ENCODE assay signal across 23 cellular contexts in genomic region chr18:27942706-27943105, GRCh38.
DNase-seq lines count a peak whose midpoint lies in the region; ATAC-seq and TF ChIP-seq lines count a peak whose summit lies in the region.
"Had no signal": no experiment of that assay in that cellular context is flagged by ENCODE, and none has a peak within 500 bp of the region (broad histone marks: within the 10 kb centered on the region; RNA-seq: fewer than 3 reads in every experiment).

No MANE protein-coding gene starts in this region.

- BruUV-seq in A673 (replicated peaks; lab: Mats Ljungman, UMichigan) (no TSS peak), PC-3 (replicated peaks; lab: Mats Ljungman, UMichigan) (no TSS peak)

- no peak overlapping the region for H3K4me3 ChIP-seq in A673 (ENCODE audit: low read depth, low read length, poor library complexity, severe bottlenecking)
- no peak overlapping the region for H3K4me3 ChIP-seq in PC-3 (ENCODE audit: low read length)
- no peak overlapping the region for H3K4me3 ChIP-seq in mesodermal cell (ENCODE audit: extremely low read depth, insufficient read depth, low read length, poor library complexity, severe bottlenecking)
- H3K4me3 ChIP-seq in gastroesophageal sphincter: no peak overlapping the region
- H3K4me3 ChIP-seq: A549, PC-9, transverse colon had no signal

- H3K27ac ChIP-seq in A673 (ENCODE audit: low read depth, low read length, poor library complexity, severe bottlenecking) (no peak overlapping the region), PC-3 (ENCODE audit: low read length) (no peak overlapping the region), mesodermal cell (ENCODE audit: low read depth, low read length, severe bottlenecking) (peak overlapping the region; percentile 51), gastroesophageal sphincter (no peak overlapping the region)
- H3K27ac ChIP-seq: A549, HL-60, PC-9, transverse colon had no signal

- CTCF ChIA-PET in A673 (lab: Charles Lee) (no interaction called here), PC-3 (lab: Charles Lee) (no interaction called here)

- no peak overlapping the region for H3K4me3 Mint-ChIP-seq in chondrocyte (ENCODE audit: unreplicated experiment)
- no peak overlapping the region for H3K4me3 Mint-ChIP-seq in activated T-cell treated with anti-CD3 and anti-CD28 coated beads, Interleukin-2, amount 50 U/mL, for 24 hours
- H3K4me3 Mint-ChIP-seq: activated naive CD4-positive, alpha-beta T cell treated with anti-CD3 and anti-CD28 coated beads, Interleukin-2, amount 50 U/mL, for 24 hours; CD4-positive, CD25-positive, alpha-beta regulatory T cell; H9 had no signal

- no peak overlapping the region for H3K9ac ChIP-seq in PC-3 (ENCODE audit: low read length)

- H3K4me2 ChIP-seq in PC-3 (ENCODE audit: low read length): no peak overlapping the region
- H3K4me2 ChIP-seq: A549, PC-9 had no signal

- H3K4me1 ChIP-seq in A673 (ENCODE audit: insufficient read depth, low read length, poor library complexity, severe bottlenecking): no peaks in the 10 kb centered on the region
- H3K4me1 ChIP-seq in PC-3 (ENCODE audit: insufficient read depth, low read length): no peaks in the 10 kb centered on the region
- peaks cover 10% of the 10 kb centered on the region for H3K4me1 ChIP-seq in mesodermal cell (ENCODE audit: control insufficient read depth, insufficient read depth, low read length, poor library complexity, severe bottlenecking)
- H3K4me1 ChIP-seq in gastroesophageal sphincter: no peaks in the 10 kb centered on the region
- H3K4me1 ChIP-seq: A549, transverse colon had no signal

- no peaks in the 10 kb centered on the region for H3K27me3 Mint-ChIP-seq in chondrocyte (ENCODE audit: low read depth)
- no peaks in the 10 kb centered on the region for H3K27me3 Mint-ChIP-seq in activated T-cell treated with anti-CD3 and anti-CD28 coated beads, Interleukin-2, amount 50 U/mL, for 24 hours
- H3K27me3 Mint-ChIP-seq: activated naive CD4-positive, alpha-beta T cell treated with anti-CD3 and anti-CD28 coated beads, Interleukin-2, amount 50 U/mL, for 24 hours; CD4-positive, CD25-positive, alpha-beta regulatory T cell; progenitor cell of endocrine pancreas had no signal

- intact Hi-C loops in A673 (cut with micrococcal nuclease; ENCODE audit: unreplicated experiment) (no loop called here), PC-3 (cut with micrococcal nuclease) (no loop called here)

- POLR2A ChIA-PET in A673 (lab: Charles Lee; ENCODE audit: low non-redundant PET) (no interaction called here), PC-3 (lab: Charles Lee; ENCODE audit: unreplicated experiment) (no interaction called here)

- TF ChIP-seq CTCF in A673 (conservative IDR thresholded peaks at IDR 0.05; ENCODE audit: low read depth, low read length): no peak
- no peak for TF ChIP-seq CTCF in PC-3 (conservative IDR thresholded peaks at IDR 0.05; ENCODE audit: low read depth, low read length)
- TF ChIP-seq CTCF in chondrocyte (IDR thresholded peaks at IDR 0.05): no peak
- TF ChIP-seq CTCF in gastroesophageal sphincter (IDR thresholded peaks at IDR 0.05): no peak

- H4K20me1 ChIP-seq in PC-3 (ENCODE audit: low read length): no peaks in the 10 kb centered on the region

- DNase-seq in A673 (ENCODE audit: low spot score) (peak; percentile 8), PC-3 (peak; percentile 24), chondrocyte (ENCODE audit: low spot score) (no peak), NCI-H1417 treated with DMSO at 0.1 percent for 48 hours (lab: John Stamatoyannopoulos, UW) (no peak)
- DNase-seq in activated T-cell treated with anti-CD3 and anti-CD28 coated beads, Interleukin-2, amount 50 U/mL, for 24 hours: no peak
- DNase-seq: activated CD4-positive, alpha-beta T cell treated with anti-CD3 and anti-CD28 coated beads, Interleukin-2, amount 50 U/mL, for 1 hour; CD4-positive, CD25-positive, alpha-beta regulatory T cell; DMS79; effector CD4-positive, alpha-beta T cell; H9; KBM-7; NCI-H2171 treated with DMSO at 0.1 percent for 48 hours; NCI-H748 treated with DMSO at 0.1 percent for 48 hours; transverse colon had no signal

- TF ChIP-seq EP300 in gastroesophageal sphincter (IDR thresholded peaks at IDR 0.05): no peak

- TF ChIP-seq POLR2A in gastroesophageal sphincter (IDR thresholded peaks at IDR 0.05): no peak

- WGBS in mesodermal cell (ENCODE audit: insufficient coverage in 2 of 2), 2 experiments: 72 to 86% methylated on average over 3 to 4 of the region's 6 CpGs
- 64 to 74% methylated on average over 6 of the region's 6 CpGs for WGBS in gastroesophageal sphincter (ENCODE audit: low coverage in 1 of 2), 2 donors

- peaks cover 1% of the 10 kb centered on the region for H3K36me3 Mint-ChIP-seq in chondrocyte (ENCODE audit: low read depth)
- H3K36me3 Mint-ChIP-seq in activated T-cell treated with anti-CD3 and anti-CD28 coated beads, Interleukin-2, amount 50 U/mL, for 24 hours (ENCODE audit: low read depth): no peaks in the 10 kb centered on the region
- H3K36me3 Mint-ChIP-seq: activated naive CD4-positive, alpha-beta T cell treated with anti-CD3 and anti-CD28 coated beads, Interleukin-2, amount 50 U/mL, for 24 hours; CD4-positive, CD25-positive, alpha-beta regulatory T cell had no signal

- H2AFZ ChIP-seq in PC-3 (ENCODE audit: low read length): no peak overlapping the region
- H2AFZ ChIP-seq: PC-9 had no signal

- H3K9me3 ChIP-seq in A673 (ENCODE audit: low read depth, low read length, poor library complexity, severe bottlenecking) (no peaks in the 10 kb centered on the region), PC-3 (ENCODE audit: low read length) (no peaks in the 10 kb centered on the region), mesodermal cell (ENCODE audit: control insufficient read depth, low read length) (no peaks in the 10 kb centered on the region), gastroesophageal sphincter (no peaks in the 10 kb centered on the region)
- H3K9me3 ChIP-seq: A549, transverse colon had no signal

- H3K4me1 Mint-ChIP-seq in chondrocyte (ENCODE audit: low read depth): peaks cover 15% of the 10 kb centered on the region
- H3K4me1 Mint-ChIP-seq in activated T-cell treated with anti-CD3 and anti-CD28 coated beads, Interleukin-2, amount 50 U/mL, for 24 hours (ENCODE audit: low read depth): no peaks in the 10 kb centered on the region
- H3K4me1 Mint-ChIP-seq: activated naive CD4-positive, alpha-beta T cell treated with anti-CD3 and anti-CD28 coated beads, Interleukin-2, amount 50 U/mL, for 24 hours; CD4-positive, CD25-positive, alpha-beta regulatory T cell; H9 had no signal

- H3K9me3 Mint-ChIP-seq in chondrocyte (ENCODE audit: low read depth): no peaks in the 10 kb centered on the region
- H3K9me3 Mint-ChIP-seq in activated T-cell treated with anti-CD3 and anti-CD28 coated beads, Interleukin-2, amount 50 U/mL, for 24 hours: peaks cover 2% of the 10 kb centered on the region
- H3K9me3 Mint-ChIP-seq: H9 had no signal

- H3K36me3 ChIP-seq in A673 (ENCODE audit: insufficient read depth, low read length, poor library complexity, severe bottlenecking): no peaks in the 10 kb centered on the region
- H3K36me3 ChIP-seq in PC-3 (ENCODE audit: low read depth, low read length): no peaks in the 10 kb centered on the region
- no peaks in the 10 kb centered on the region for H3K36me3 ChIP-seq in mesodermal cell (ENCODE audit: control insufficient read depth, insufficient read depth, low read length)
- H3K36me3 ChIP-seq in gastroesophageal sphincter: no peaks in the 10 kb centered on the region
- H3K36me3 ChIP-seq: transverse colon had no signal

- H3K79me2 ChIP-seq in PC-3 (ENCODE audit: low read length): no peaks in the 10 kb centered on the region

- H3K27ac Mint-ChIP-seq in chondrocyte (ENCODE audit: unreplicated experiment): peak overlapping the region; percentile 57
- no peak overlapping the region for H3K27ac Mint-ChIP-seq in activated T-cell treated with anti-CD3 and anti-CD28 coated beads, Interleukin-2, amount 50 U/mL, for 24 hours
- H3K27ac Mint-ChIP-seq: activated naive CD4-positive, alpha-beta T cell treated with anti-CD3 and anti-CD28 coated beads, Interleukin-2, amount 50 U/mL, for 24 hours; CD4-positive, CD25-positive, alpha-beta regulatory T cell; progenitor cell of endocrine pancreas had no signal

- H3K27me3 ChIP-seq in A673 (replicated peaks; ENCODE audit: insufficient read depth, low read depth, low read length, poor library complexity): peaks cover 3% of the 10 kb centered on the region
- H3K27me3 ChIP-seq in PC-3 (ENCODE audit: low read length): no peaks in the 10 kb centered on the region
- H3K27me3 ChIP-seq in gastroesophageal sphincter: no peaks in the 10 kb centered on the region
- H3K27me3 ChIP-seq: transverse colon had no signal

- no peaks in the 10 kb centered on the region for H3K9me2 ChIP-seq in PC-3 (replicated peaks; ENCODE audit: low read length)

- ATAC-seq in PC-3: peak; percentile 15; the same call in 1 of the 2 replicates
- no peak for ATAC-seq in HG02870 (IDR thresholded peaks at IDR 0.05; ENCODE audit: unreplicated experiment)
- ATAC-seq in gastroesophageal sphincter: no peak
- ATAC-seq: A549, left lobe of liver had no signal

- no peaks in the 10 kb centered on the region for H3F3A ChIP-seq in PC-3 (ENCODE audit: low read length, unreplicated experiment)

Comparison
In these comparisons a context has a peak if more than half of its experiments do, and no peak if none do; other contexts are left out.
1. DNase-seq: peak in A673 (single experiment) and PC-3 (single experiment); none in chondrocyte (single experiment), activated T-cell treated with anti-CD3 and anti-CD28 coated beads, Interleukin-2, amount 50 U/mL, for 24 hours (single experiment) and NCI-H1417 treated with DMSO at 0.1 percent for 48 hours (single experiment).